ENCODE assay signal across 25 cellular contexts in genomic region chr20:52294106-52294628, GRCh38.
"Had no signal": no experiment of that assay in that cellular context is flagged by ENCODE, and none has a peak within 500 bp of the region (broad histone marks: within the 10 kb centered on the region; RNA-seq: fewer than 3 reads in every experiment).

No MANE protein-coding gene starts in this region.

- H3K27ac ChIP-seq: breast epithelium, heart left ventricle, left lung, lower lobe of right lung, stomach, tibial artery, upper lobe of right lung had no signal

- H3K4me3 ChIP-seq: breast epithelium, heart left ventricle, left lung, lower lobe of right lung, mucosa of descending colon, stomach, tibial artery, upper lobe of right lung had no signal

- H3K36me3 ChIP-seq: breast epithelium, heart left ventricle, left lung, lower lobe of right lung, stomach, tibial artery, upper lobe of right lung had no signal

- H3K4me1 ChIP-seq: breast epithelium, heart left ventricle, left lung, lower lobe of right lung, stomach, tibial artery, upper lobe of right lung had no signal

- H3K9me3 ChIP-seq: lower lobe of right lung, mucosa of descending colon, tibial artery, upper lobe of right lung had no signal

- H3K27me3 ChIP-seq: breast epithelium, left lung, stomach, tibial artery had no signal

- DNase-seq: activated CD4-positive, alpha-beta T cell treated with anti-CD3 and anti-CD28 coated beads for 36 hours; activated CD4-positive, alpha-beta T cell treated with anti-CD3 and anti-CD28 coated beads, Interleukin-2, amount 50 U/mL, for 4 hours; activated CD4-positive, CD25-positive, alpha-beta regulatory T cell; activated effector memory CD4-positive, alpha-beta T cell treated with Interleukin-2 at 50 U/mL for 16 hours; activated naive CD4-positive, alpha-beta T cell treated with anti-CD3 and anti-CD28 coated beads for 36 hours; activated naive CD8-positive, alpha-beta T cell treated with anti-CD3 and anti-CD28 coated beads, Interleukin-2, amount 10 ng/mL, durations not matched to agents 7 days and 5 days; activated T-cell treated with anti-CD3 and anti-CD28 coated beads for 4 hours; effector CD4-positive, alpha-beta T cell; erythroblast; foreskin fibroblast; heart left ventricle; hypothalamus; immature natural killer cell; kidney glomerular epithelial cell; left lung; lower lobe of right lung; mucosa of descending colon; right cardiac atrium; stimulated activated CD4-positive, alpha-beta T cell treated with anti-CD3 and anti-CD28 coated beads, Interleukin-15, amount 100 ng/mL, for 24 hours; stimulated activated CD4-positive, alpha-beta T cell treated with anti-CD3 and anti-CD28 coated beads, Interleukin-2, amount 100 ng/mL, for 24 hours; stimulated activated naive B cell treated with anti-CD40 and anti-IgM and Interleukin-4, amounts not matched to agents 10 μg/mL and 1 μg/mL and 100 μg/mL, for 72 hours; stomach; tibial artery; upper lobe of right lung had no signal
